11 cellular contexts compared by ENCODE assay signal in the genomic region with DNA sequence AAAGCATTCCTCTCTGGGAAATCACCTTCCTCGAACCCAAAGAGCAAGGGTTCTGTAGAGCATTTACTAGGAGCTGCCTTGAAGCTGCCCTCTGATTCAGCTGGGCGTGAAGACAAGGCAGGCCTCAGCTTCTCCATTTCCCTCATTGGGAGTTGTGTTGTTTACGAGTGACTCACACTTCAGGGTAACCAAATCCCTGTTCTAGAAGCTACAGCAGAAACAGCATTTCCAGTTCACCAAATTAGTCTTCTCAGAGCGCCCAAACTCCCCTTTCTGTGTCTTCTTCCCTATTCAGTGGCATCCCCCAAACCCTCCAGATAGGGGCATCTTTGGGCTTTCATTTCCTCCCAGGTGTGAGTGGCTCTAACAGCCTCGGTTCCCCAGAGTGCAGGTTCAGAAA.
DNase-seq lines count a peak whose midpoint lies in the region; ATAC-seq and TF ChIP-seq lines count a peak whose summit lies in the region.
"Had no signal": no experiment of that assay in that cellular context is flagged by ENCODE, and none has a peak within 500 bp of the region (broad histone marks: within the 10 kb centered on the region; RNA-seq: fewer than 3 reads in every experiment).

No MANE protein-coding gene starts in this region.

- POLR2A ChIA-PET in RWPE1 (lab: Yijun Ruan, JAX; ENCODE audit: low non-redundant PET) = no interaction called here

- peak overlapping the region; percentile 74 for H3K27ac Mint-ChIP-seq in stimulated activated effector memory CD8-positive, alpha-beta T cell treated with anti-CD3 and anti-CD28 coated beads, Interleukin-12 subunit alpha, Interleukin-12 subunit beta, amount 100 ng/mL, for 72 hours
- H3K27ac Mint-ChIP-seq: activated naive CD8-positive, alpha-beta T cell treated with anti-CD3 and anti-CD28 coated beads, Interleukin-2, amount 50 U/mL, for 24 hours had no signal

- TF ChIP-seq CTCF in RWPE1 (conservative IDR thresholded peaks at IDR 0.05; ENCODE audit: low read depth) = no peak

- H3K27ac ChIP-seq in RWPE1 = no peak overlapping the region

- peak; percentile 58 for ATAC-seq in GM21619 (IDR thresholded peaks at IDR 0.05; ENCODE audit: unreplicated experiment)
- ATAC-seq in stimulated activated effector memory CD8-positive, alpha-beta T cell treated with anti-CD3 and anti-CD28 coated beads, Interleukin-12 subunit alpha, Interleukin-12 subunit beta, amount 100 ng/mL, for 72 hours = peak; percentile 63
- no peak for ATAC-seq in HG02885 (IDR thresholded peaks at IDR 0.05; ENCODE audit: poor library complexity, unreplicated experiment)
- ATAC-seq: activated naive CD8-positive, alpha-beta T cell treated with anti-CD3 and anti-CD28 coated beads, Interleukin-2, amount 50 U/mL, for 24 hours had no signal

- H3K9me3 Mint-ChIP-seq in stimulated activated effector memory CD8-positive, alpha-beta T cell treated with anti-CD3 and anti-CD28 coated beads, Interleukin-12 subunit alpha, Interleukin-12 subunit beta, amount 100 ng/mL, for 72 hours = no peaks in the 10 kb centered on the region
- H3K9me3 Mint-ChIP-seq: activated naive CD8-positive, alpha-beta T cell treated with anti-CD3 and anti-CD28 coated beads, Interleukin-2, amount 50 U/mL, for 24 hours had no signal

- H3K36me3 Mint-ChIP-seq in stimulated activated effector memory CD8-positive, alpha-beta T cell treated with anti-CD3 and anti-CD28 coated beads, Interleukin-12 subunit alpha, Interleukin-12 subunit beta, amount 100 ng/mL, for 72 hours = peaks cover 5% of the 10 kb centered on the region

- H3K4me3 Mint-ChIP-seq in stimulated activated effector memory CD8-positive, alpha-beta T cell treated with anti-CD3 and anti-CD28 coated beads, Interleukin-12 subunit alpha, Interleukin-12 subunit beta, amount 100 ng/mL, for 72 hours = no peak overlapping the region
- H3K4me3 Mint-ChIP-seq: activated naive CD8-positive, alpha-beta T cell treated with anti-CD3 and anti-CD28 coated beads, Interleukin-2, amount 50 U/mL, for 24 hours had no signal

- DNase-seq in RWPE1 (ENCODE audit: low spot score) = peak; percentile 27
- DNase-seq in germinal center (ENCODE audit: low spot score) = peak; percentile 31
- DNase-seq in stimulated activated effector memory CD8-positive, alpha-beta T cell treated with anti-CD3 and anti-CD28 coated beads, Interleukin-12 subunit alpha, Interleukin-12 subunit beta, amount 100 ng/mL, for 72 hours (ENCODE audit: low spot score in 2 of 2) = no peak
- no peak for DNase-seq in NCI-H524 (lab: John Stamatoyannopoulos, UW)
- DNase-seq in NCI-H1417 (lab: John Stamatoyannopoulos, UW) = no peak
- DNase-seq: activated naive CD8-positive, alpha-beta T cell treated with anti-CD3 and anti-CD28 coated beads, Interleukin-2, amount 50 U/mL, for 24 hours; hypothalamus; NCI-H1417 treated with DMSO at 0.1 percent for 48 hours; right lobe of liver had no signal

- H3K4me1 Mint-ChIP-seq in stimulated activated effector memory CD8-positive, alpha-beta T cell treated with anti-CD3 and anti-CD28 coated beads, Interleukin-12 subunit alpha, Interleukin-12 subunit beta, amount 100 ng/mL, for 72 hours = peaks cover 31% of the 10 kb centered on the region

- CTCF ChIA-PET in RWPE1 (lab: Yijun Ruan, JAX) = interaction anchor here (0.7 kb wide), 1 partner anchor 33 kb away, joined by 3 read pairs; no protein-coding TSS in a partner anchor

Comparison
In these comparisons a context has a peak if more than half of its experiments do, and no peak if none do; other contexts are left out.
1. DNase-seq: peak in RWPE1 (single experiment) and germinal center (single experiment); none in stimulated activated effector memory CD8-positive, alpha-beta T cell treated with anti-CD3 and anti-CD28 coated beads, Interleukin-12 subunit alpha, Interleukin-12 subunit beta, amount 100 ng/mL, for 72 hours (0 of 2), NCI-H524 (0 of 2) and NCI-H1417 (0 of 3).